ENCODE assay signal across 1 cellular context in the genomic region with DNA sequence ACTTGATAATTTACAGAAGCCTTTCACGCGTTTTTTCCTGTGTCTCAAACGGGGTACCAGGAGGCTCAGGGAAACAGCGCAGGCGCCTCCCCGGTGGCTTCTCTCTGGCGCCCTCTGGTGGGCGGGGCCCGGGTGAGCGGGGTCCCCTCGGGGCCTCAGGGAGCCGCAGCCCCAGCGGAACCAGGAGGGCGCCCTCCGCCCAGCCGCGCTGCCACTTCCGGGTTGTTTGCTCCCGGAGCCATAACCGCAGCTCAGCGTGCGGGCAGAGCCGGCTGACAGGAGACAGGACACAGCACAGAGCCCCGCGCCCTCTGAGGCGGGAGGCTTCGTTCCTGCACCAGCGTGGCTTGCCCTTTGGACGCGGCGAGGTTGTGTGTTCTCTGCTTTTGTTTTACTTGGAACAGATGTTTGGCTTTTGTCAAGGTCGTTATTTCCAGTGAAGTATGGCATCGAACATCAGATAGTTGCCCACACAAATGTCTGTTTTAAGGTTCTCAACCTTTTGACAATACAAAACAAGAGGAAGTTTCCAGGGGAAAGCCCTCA.
TF ChIP-seq lines count a peak whose summit lies in the region.

No MANE protein-coding gene starts in this region.

TF ChIP-seq in HepG2, 621 proteins besides CTCF, POLR2A, EP300 and RAD21 (continued from another document and continues in another):
- TF ChIP-seq, protein P1, sequence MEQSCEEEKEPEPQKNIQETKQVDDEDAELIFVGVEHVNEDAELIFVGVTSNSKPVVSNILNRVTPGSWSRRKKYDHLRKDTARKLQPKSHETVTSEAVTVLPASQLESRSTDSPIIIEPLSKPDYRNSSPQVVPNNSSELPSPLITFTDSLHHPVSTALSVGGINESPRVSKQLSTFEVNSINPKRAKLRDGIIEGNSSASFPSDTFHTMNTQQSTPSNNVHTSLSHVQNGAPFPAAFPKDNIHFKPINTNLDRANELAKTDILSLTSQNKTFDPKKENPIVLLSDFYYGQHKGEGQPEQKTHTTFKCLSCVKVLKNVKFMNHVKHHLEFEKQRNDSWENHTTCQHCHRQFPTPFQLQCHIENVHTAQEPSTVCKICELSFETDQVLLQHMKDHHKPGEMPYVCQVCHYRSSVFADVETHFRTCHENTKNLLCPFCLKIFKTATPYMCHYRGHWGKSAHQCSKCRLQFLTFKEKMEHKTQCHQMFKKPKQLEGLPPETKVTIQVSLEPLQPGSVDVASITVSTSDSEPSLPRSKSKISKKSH (CRISPR knock-in tag; IDR thresholded peaks at IDR 0.05; ENCODE audit: borderline replicate concordance): peak; percentile 75; the same call in 1 of the 2 replicates
- peak; percentile 61 for TF ChIP-seq STAG1 (CRISPR knock-in tag; IDR thresholded peaks at IDR 0.05)
- no peak for TF ChIP-seq HNRNPH1 (optimal IDR thresholded peaks at IDR 0.05; ENCODE audit: low read depth, low read length)
- TF ChIP-seq ZFP36 (IDR thresholded peaks at IDR 0.05; ENCODE audit: borderline replicate concordance, low read depth, low read length, partially characterized antibody): no peak
- peak; percentile 57 for TF ChIP-seq SAP130 (CRISPR knock-in tag; IDR thresholded peaks at IDR 0.05; ENCODE audit: low read depth)
- TF ChIP-seq, protein P2, sequence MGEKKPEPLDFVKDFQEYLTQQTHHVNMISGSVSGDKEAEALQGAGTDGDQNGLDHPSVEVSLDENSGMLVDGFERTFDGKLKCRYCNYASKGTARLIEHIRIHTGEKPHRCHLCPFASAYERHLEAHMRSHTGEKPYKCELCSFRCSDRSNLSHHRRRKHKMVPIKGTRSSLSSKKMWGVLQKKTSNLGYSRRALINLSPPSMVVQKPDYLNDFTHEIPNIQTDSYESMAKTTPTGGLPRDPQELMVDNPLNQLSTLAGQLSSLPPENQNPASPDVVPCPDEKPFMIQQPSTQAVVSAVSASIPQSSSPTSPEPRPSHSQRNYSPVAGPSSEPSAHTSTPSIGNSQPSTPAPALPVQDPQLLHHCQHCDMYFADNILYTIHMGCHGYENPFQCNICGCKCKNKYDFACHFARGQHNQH (CRISPR knock-in tag; IDR thresholded peaks at IDR 0.05): 0 out of 2 replicates have a peak, but pooled peaks have one; percentile 52
- TF ChIP-seq, protein P3, sequence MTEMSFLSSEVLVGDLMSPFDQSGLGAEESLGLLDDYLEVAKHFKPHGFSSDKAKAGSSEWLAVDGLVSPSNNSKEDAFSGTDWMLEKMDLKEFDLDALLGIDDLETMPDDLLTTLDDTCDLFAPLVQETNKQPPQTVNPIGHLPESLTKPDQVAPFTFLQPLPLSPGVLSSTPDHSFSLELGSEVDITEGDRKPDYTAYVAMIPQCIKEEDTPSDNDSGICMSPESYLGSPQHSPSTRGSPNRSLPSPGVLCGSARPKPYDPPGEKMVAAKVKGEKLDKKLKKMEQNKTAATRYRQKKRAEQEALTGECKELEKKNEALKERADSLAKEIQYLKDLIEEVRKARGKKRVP (CRISPR knock-in tag; IDR thresholded peaks at IDR 0.05): 0 out of 4 replicates have a peak, but pooled peaks of 1 of the 2 experiments have one; percentile 22
- TF ChIP-seq, protein P4, sequence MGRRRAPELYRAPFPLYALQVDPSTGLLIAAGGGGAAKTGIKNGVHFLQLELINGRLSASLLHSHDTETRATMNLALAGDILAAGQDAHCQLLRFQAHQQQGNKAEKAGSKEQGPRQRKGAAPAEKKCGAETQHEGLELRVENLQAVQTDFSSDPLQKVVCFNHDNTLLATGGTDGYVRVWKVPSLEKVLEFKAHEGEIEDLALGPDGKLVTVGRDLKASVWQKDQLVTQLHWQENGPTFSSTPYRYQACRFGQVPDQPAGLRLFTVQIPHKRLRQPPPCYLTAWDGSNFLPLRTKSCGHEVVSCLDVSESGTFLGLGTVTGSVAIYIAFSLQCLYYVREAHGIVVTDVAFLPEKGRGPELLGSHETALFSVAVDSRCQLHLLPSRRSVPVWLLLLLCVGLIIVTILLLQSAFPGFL (CRISPR knock-in tag; IDR thresholded peaks at IDR 0.05): no peak
- TF ChIP-seq, protein P5, sequence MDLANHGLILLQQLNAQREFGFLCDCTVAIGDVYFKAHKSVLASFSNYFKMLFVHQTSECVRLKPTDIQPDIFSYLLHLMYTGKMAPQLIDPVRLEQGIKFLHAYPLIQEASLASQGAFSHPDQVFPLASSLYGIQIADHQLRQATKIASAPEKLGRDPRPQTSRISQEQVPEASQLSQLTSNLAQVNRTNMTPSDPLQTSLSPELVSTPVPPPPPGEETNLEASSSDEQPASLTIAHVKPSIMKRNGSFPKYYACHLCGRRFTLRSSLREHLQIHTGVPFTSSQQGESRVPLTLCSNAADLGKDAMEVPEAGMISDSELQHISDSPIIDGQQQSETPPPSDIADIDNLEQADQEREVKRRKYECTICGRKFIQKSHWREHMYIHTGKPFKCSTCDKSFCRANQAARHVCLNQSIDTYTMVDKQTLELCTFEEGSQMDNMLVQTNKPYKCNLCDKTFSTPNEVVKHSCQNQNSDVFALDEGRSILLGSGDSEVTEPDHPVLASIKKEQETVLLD (CRISPR knock-in tag; IDR thresholded peaks at IDR 0.05; ENCODE audit: low read depth): no peak
- TF ChIP-seq, protein P6, sequence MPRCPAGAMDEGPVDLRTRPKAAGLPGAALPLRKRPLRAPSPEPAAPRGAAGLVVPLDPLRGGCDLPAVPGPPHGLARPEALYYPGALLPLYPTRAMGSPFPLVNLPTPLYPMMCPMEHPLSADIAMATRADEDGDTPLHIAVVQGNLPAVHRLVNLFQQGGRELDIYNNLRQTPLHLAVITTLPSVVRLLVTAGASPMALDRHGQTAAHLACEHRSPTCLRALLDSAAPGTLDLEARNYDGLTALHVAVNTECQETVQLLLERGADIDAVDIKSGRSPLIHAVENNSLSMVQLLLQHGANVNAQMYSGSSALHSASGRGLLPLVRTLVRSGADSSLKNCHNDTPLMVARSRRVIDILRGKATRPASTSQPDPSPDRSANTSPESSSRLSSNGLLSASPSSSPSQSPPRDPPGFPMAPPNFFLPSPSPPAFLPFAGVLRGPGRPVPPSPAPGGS (CRISPR knock-in tag; IDR thresholded peaks at IDR 0.05): no peak
- TF ChIP-seq ZIK1 (CRISPR knock-in tag; IDR thresholded peaks at IDR 0.05; ENCODE audit: borderline replicate concordance, low read depth): 0 out of 2 replicates have a peak, but pooled peaks have one; percentile 30
- TF ChIP-seq NFKB2 (CRISPR knock-in tag; IDR thresholded peaks at IDR 0.05; ENCODE audit: borderline replicate concordance): peak; percentile 77; the same call in 1 of the 2 replicates
- TF ChIP-seq ZNF607 (CRISPR knock-in tag; IDR thresholded peaks at IDR 0.05; ENCODE audit: borderline replicate concordance): peak; percentile 80; the same call in 1 of the 2 replicates
- TF ChIP-seq, protein P7, sequence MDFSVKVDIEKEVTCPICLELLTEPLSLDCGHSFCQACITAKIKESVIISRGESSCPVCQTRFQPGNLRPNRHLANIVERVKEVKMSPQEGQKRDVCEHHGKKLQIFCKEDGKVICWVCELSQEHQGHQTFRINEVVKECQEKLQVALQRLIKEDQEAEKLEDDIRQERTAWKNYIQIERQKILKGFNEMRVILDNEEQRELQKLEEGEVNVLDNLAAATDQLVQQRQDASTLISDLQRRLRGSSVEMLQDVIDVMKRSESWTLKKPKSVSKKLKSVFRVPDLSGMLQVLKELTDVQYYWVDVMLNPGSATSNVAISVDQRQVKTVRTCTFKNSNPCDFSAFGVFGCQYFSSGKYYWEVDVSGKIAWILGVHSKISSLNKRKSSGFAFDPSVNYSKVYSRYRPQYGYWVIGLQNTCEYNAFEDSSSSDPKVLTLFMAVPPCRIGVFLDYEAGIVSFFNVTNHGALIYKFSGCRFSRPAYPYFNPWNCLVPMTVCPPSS (IDR thresholded peaks at IDR 0.05): no peak
- TF ChIP-seq ZNF672 (CRISPR knock-in tag; IDR thresholded peaks at IDR 0.05): no peak
- TF ChIP-seq ZNF75D (CRISPR knock-in tag; IDR thresholded peaks at IDR 0.05; ENCODE audit: borderline replicate concordance): no peak
- TF ChIP-seq ZNF572 (CRISPR knock-in tag; IDR thresholded peaks at IDR 0.05): 0 out of 2 replicates have a peak, but pooled peaks have one; percentile 42
- TF ChIP-seq, protein P8, sequence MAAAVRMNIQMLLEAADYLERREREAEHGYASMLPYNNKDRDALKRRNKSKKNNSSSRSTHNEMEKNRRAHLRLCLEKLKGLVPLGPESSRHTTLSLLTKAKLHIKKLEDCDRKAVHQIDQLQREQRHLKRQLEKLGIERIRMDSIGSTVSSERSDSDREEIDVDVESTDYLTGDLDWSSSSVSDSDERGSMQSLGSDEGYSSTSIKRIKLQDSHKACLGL (CRISPR knock-in tag; IDR thresholded peaks at IDR 0.05): peak; percentile 59; the same call in 1 of the 2 replicates
- TF ChIP-seq KLF13 (CRISPR knock-in tag; IDR thresholded peaks at IDR 0.05): no peak
- TF ChIP-seq HOXD1 (CRISPR knock-in tag; IDR thresholded peaks at IDR 0.05): no peak
- TF ChIP-seq KDM5B (CRISPR knock-in tag; IDR thresholded peaks at IDR 0.05; ENCODE audit: borderline replicate concordance): peak; percentile 74; the same call in 1 of the 2 replicates
- TF ChIP-seq ZNF224 (CRISPR knock-in tag; IDR thresholded peaks at IDR 0.05): no peak
- peak; percentile 84; the same call in 1 of the 2 replicates for TF ChIP-seq ZNF441 (CRISPR knock-in tag; IDR thresholded peaks at IDR 0.05; ENCODE audit: borderline replicate concordance)
- TF ChIP-seq, protein P9, sequence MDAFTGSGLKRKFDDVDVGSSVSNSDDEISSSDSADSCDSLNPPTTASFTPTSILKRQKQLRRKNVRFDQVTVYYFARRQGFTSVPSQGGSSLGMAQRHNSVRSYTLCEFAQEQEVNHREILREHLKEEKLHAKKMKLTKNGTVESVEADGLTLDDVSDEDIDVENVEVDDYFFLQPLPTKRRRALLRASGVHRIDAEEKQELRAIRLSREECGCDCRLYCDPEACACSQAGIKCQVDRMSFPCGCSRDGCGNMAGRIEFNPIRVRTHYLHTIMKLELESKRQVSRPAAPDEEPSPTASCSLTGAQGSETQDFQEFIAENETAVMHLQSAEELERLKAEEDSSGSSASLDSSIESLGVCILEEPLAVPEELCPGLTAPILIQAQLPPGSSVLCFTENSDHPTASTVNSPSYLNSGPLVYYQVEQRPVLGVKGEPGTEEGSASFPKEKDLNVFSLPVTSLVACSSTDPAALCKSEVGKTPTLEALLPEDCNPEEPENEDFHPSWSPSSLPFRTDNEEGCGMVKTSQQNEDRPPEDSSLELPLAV (CRISPR knock-in tag; conservative IDR thresholded peaks at IDR 0.05; ENCODE audit: low read depth): no peak
- no peak for TF ChIP-seq SP2 (CRISPR knock-in tag; IDR thresholded peaks at IDR 0.05)
- TF ChIP-seq FOXP1 (IDR thresholded peaks at IDR 0.05): no peak
- TF ChIP-seq FOXP1 (CRISPR knock-in tag; IDR thresholded peaks at IDR 0.05): 0 out of 2 replicates have a peak, but pooled peaks have one; percentile 25
- TF ChIP-seq, protein P10, sequence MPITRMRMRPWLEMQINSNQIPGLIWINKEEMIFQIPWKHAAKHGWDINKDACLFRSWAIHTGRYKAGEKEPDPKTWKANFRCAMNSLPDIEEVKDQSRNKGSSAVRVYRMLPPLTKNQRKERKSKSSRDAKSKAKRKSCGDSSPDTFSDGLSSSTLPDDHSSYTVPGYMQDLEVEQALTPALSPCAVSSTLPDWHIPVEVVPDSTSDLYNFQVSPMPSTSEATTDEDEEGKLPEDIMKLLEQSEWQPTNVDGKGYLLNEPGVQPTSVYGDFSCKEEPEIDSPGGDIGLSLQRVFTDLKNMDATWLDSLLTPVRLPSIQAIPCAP (CRISPR knock-in tag; IDR thresholded peaks at IDR 0.05; ENCODE audit: low read depth): no peak
- 0 out of 2 replicates have a peak, but pooled peaks have one; percentile 31 for TF ChIP-seq ZNF777 (CRISPR knock-in tag; IDR thresholded peaks at IDR 0.05)
- no peak for TF ChIP-seq SAFB2 (CRISPR knock-in tag; IDR thresholded peaks at IDR 0.05; ENCODE audit: borderline replicate concordance, low read depth)
- peak; percentile 60 for TF ChIP-seq ISL2 (CRISPR knock-in tag; IDR thresholded peaks at IDR 0.05)
- TF ChIP-seq ZNF558 (CRISPR knock-in tag; IDR thresholded peaks at IDR 0.05; ENCODE audit: borderline replicate concordance): 0 out of 2 replicates have a peak, but pooled peaks have one; percentile 48
- peak; percentile 97 for TF ChIP-seq ELF3 (CRISPR knock-in tag; IDR thresholded peaks at IDR 0.05)
- TF ChIP-seq ZFP62 (CRISPR knock-in tag; IDR thresholded peaks at IDR 0.05): no peak
- TF ChIP-seq, protein P11, sequence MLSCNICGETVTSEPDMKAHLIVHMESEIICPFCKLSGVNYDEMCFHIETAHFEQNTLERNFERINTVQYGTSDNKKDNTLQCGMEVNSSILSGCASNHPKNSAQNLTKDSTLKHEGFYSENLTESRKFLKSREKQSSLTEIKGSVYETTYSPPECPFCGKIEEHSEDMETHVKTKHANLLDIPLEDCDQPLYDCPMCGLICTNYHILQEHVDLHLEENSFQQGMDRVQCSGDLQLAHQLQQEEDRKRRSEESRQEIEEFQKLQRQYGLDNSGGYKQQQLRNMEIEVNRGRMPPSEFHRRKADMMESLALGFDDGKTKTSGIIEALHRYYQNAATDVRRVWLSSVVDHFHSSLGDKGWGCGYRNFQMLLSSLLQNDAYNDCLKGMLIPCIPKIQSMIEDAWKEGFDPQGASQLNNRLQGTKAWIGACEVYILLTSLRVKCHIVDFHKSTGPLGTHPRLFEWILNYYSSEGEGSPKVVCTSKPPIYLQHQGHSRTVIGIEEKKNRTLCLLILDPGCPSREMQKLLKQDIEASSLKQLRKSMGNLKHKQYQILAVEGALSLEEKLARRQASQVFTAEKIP (CRISPR knock-in tag; IDR thresholded peaks at IDR 0.05; ENCODE audit: borderline replicate concordance): no peak
- TF ChIP-seq ZBTB7B (CRISPR knock-in tag; IDR thresholded peaks at IDR 0.05): peak; percentile 76; the same call in 1 of the 2 replicates
- no peak for TF ChIP-seq ZNF7 (CRISPR knock-in tag; IDR thresholded peaks at IDR 0.05)
- no peak for TF ChIP-seq KAT2B (IDR thresholded peaks at IDR 0.05; ENCODE audit: borderline replicate concordance, low read depth, low read length)
- TF ChIP-seq ZNF549 (CRISPR knock-in tag; IDR thresholded peaks at IDR 0.05): no peak
- no peak for TF ChIP-seq SATB2 (CRISPR knock-in tag; IDR thresholded peaks at IDR 0.05)
- peak; percentile 65; the same call in 1 of the 2 replicates for TF ChIP-seq TBX2 (CRISPR knock-in tag; IDR thresholded peaks at IDR 0.05; ENCODE audit: borderline replicate concordance)
- TF ChIP-seq, protein P12, sequence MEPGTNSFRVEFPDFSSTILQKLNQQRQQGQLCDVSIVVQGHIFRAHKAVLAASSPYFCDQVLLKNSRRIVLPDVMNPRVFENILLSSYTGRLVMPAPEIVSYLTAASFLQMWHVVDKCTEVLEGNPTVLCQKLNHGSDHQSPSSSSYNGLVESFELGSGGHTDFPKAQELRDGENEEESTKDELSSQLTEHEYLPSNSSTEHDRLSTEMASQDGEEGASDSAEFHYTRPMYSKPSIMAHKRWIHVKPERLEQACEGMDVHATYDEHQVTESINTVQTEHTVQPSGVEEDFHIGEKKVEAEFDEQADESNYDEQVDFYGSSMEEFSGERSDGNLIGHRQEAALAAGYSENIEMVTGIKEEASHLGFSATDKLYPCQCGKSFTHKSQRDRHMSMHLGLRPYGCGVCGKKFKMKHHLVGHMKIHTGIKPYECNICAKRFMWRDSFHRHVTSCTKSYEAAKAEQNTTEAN (CRISPR knock-in tag; conservative IDR thresholded peaks at IDR 0.05): peak; percentile 53; the same call in 1 of the 2 replicates
- no peak for TF ChIP-seq NFKBIZ (CRISPR knock-in tag; IDR thresholded peaks at IDR 0.05)
- TF ChIP-seq ZNF546 (CRISPR knock-in tag; conservative IDR thresholded peaks at IDR 0.05): no peak
